In the genomic region with DNA sequence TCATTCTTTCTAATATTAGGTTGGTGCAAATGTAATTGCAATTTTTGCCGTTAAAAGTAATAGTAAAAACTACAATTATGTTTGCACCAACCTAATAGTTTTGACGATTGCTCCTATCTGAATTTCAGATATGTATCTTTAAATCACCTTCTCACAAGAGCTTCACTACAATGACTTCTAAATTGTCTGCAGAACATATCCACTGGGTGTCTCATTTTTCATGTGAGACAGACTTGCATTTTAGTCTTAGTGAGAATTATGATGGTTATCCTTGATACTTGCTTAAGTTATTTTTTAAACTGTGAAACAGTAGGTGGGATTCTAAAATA, we compare ENCODE assay signal across 11 cellular contexts.
DNase-seq lines count a peak whose midpoint lies in the region; ATAC-seq, FAIRE-seq and TF ChIP-seq lines count a peak whose summit lies in the region.
"Had no signal": no experiment of that assay in that cellular context is flagged by ENCODE, and none has a peak within 500 bp of the region (broad histone marks: within the 10 kb centered on the region; RNA-seq: fewer than 3 reads in every experiment).

No MANE protein-coding gene starts in this region.

- TF ChIP-seq POLR2A in A549 (IDR thresholded peaks at IDR 0.05; ENCODE audit: low read length), result no peak

- H3K27ac ChIP-seq in A549, result no peak overlapping the region
- H3K27ac ChIP-seq in tibial artery, result no peak overlapping the region

- H3K4me2 ChIP-seq in A549, result peak overlapping the region; percentile 29; the same call in 2 of the 3 replicates

- H3K4me3 ChIP-seq in A549 (no peak overlapping the region), tibial artery (no peak overlapping the region), MG63 (no peak overlapping the region)
- H3K4me3 ChIP-seq: lung had no signal

- peak overlapping the region; percentile 46 for H3K4me3 Mint-ChIP-seq in activated naive CD8-positive, alpha-beta T cell
- H3K4me3 Mint-ChIP-seq: brain had no signal

- H3K36me3 ChIP-seq in tibial artery, result no peaks in the 10 kb centered on the region
- no peaks in the 10 kb centered on the region for H3K36me3 ChIP-seq in MG63

- H3K4me1 ChIP-seq in A549 (peaks cover 21% of the 10 kb centered on the region), tibial artery (no peaks in the 10 kb centered on the region)

- TF ChIP-seq RAD21 in A549 (conservative IDR thresholded peaks at IDR 0.05 in 1 of 2, IDR thresholded peaks at IDR 0.05 in 1 of 2), result no peak

- CTCF ChIA-PET in A549 (lab: Yijun Ruan, JAX), result no interaction called here

- H3K27me3 Mint-ChIP-seq in activated naive CD8-positive, alpha-beta T cell, result no peaks in the 10 kb centered on the region

- POLR2A ChIA-PET in A549 (lab: Yijun Ruan, JAX), result no interaction called here

- ATAC-seq in A549 (no peak), GM18868 (IDR thresholded peaks at IDR 0.05; ENCODE audit: unreplicated experiment) (peak; percentile 3), HG03066 (IDR thresholded peaks at IDR 0.05; ENCODE audit: low read depth, unreplicated experiment) (peak; percentile 1)

- H3K27me3 ChIP-seq in tibial artery (no peaks in the 10 kb centered on the region), MG63 (no peaks in the 10 kb centered on the region)

- peaks cover 18% of the 10 kb centered on the region for H3K36me3 Mint-ChIP-seq in activated naive CD8-positive, alpha-beta T cell
- H3K36me3 Mint-ChIP-seq: brain, CD14-positive monocyte had no signal

- TF ChIP-seq EP300 in A549 (IDR thresholded peaks at IDR 0.05), result no peak

- H3K27ac Mint-ChIP-seq in activated naive CD8-positive, alpha-beta T cell, result peak overlapping the region; percentile 90
- H3K27ac Mint-ChIP-seq: brain had no signal

- H3K4me1 Mint-ChIP-seq in activated naive CD8-positive, alpha-beta T cell (ENCODE audit: low read depth), result peaks cover 74% of the 10 kb centered on the region

- DNase-seq in A549 (ENCODE audit: low read depth in 1 of 2, low spot score in 1 of 2), result no peak
- DNase-seq in tibial artery, result no peak
- DNase-seq in MG63, result no peak
- no peak for DNase-seq in COLO668 (lab: John Stamatoyannopoulos, UW; ENCODE audit: unreplicated experiment)
- no peak for DNase-seq in NCI-H2227 (lab: John Stamatoyannopoulos, UW; ENCODE audit: unreplicated experiment)

- TF ChIP-seq CTCF in A549 (IDR thresholded peaks at IDR 0.05) (no peak), tibial artery (IDR thresholded peaks at IDR 0.05) (no peak)

- intact Hi-C loops in tibial artery (cut with DNase I; ENCODE audit: low total_unique reads), result no loop called here

- FAIRE-seq in A549 (lab: Jason Lieb, UNC), result no peak

- H3K9me3 ChIP-seq in A549, result no peaks in the 10 kb centered on the region
- H3K9me3 ChIP-seq in tibial artery, result no peaks in the 10 kb centered on the region
- no peaks in the 10 kb centered on the region for H3K9me3 ChIP-seq in MG63

- 80% methylated on average over 2 of the region's 2 CpGs for WGBS in A549 (ENCODE audit: missing lambda C conversion rate)

- no peaks in the 10 kb centered on the region for H3K9me3 Mint-ChIP-seq in activated naive CD8-positive, alpha-beta T cell (ENCODE audit: low read depth)
- H3K9me3 Mint-ChIP-seq: CD14-positive monocyte had no signal

TF ChIP-seq in A549, 52 proteins besides CTCF, POLR2A, EP300 and RAD21:
- TF ChIP-seq JUN (IDR thresholded peaks at IDR 0.05) (no peak), MYC (IDR thresholded peaks at IDR 0.05; ENCODE audit: borderline replicate concordance, low read length) (no peak), BHLHE40 (IDR thresholded peaks at IDR 0.05; ENCODE audit: low read depth, low read length) (no peak), HOXA7 (CRISPR knock-in tag; IDR thresholded peaks at IDR 0.05) (no peak), KDM1A (IDR thresholded peaks at IDR 0.05; ENCODE audit: low read depth) (no peak), RCOR1 (IDR thresholded peaks at IDR 0.05; ENCODE audit: low read depth, low read length) (no peak), NPAS2 (CRISPR knock-in tag; IDR thresholded peaks at IDR 0.05; ENCODE audit: borderline replicate concordance) (no peak), PHF8 (IDR thresholded peaks at IDR 0.05; ENCODE audit: borderline replicate concordance, low read depth) (no peak), POLR2AphosphoS2 (conservative IDR thresholded peaks at IDR 0.05; ENCODE audit: low read length) (no peak), MAFK (IDR thresholded peaks at IDR 0.05; ENCODE audit: partially characterized antibody) (no peak), CHD2 (IDR thresholded peaks at IDR 0.05; ENCODE audit: low read length, partially characterized antibody) (no peak), EHF (CRISPR knock-in tag; IDR thresholded peaks at IDR 0.05) (no peak), RNF2 (IDR thresholded peaks at IDR 0.05; ENCODE audit: borderline replicate concordance, low read depth) (no peak)
- TF ChIP-seq, protein P1, sequence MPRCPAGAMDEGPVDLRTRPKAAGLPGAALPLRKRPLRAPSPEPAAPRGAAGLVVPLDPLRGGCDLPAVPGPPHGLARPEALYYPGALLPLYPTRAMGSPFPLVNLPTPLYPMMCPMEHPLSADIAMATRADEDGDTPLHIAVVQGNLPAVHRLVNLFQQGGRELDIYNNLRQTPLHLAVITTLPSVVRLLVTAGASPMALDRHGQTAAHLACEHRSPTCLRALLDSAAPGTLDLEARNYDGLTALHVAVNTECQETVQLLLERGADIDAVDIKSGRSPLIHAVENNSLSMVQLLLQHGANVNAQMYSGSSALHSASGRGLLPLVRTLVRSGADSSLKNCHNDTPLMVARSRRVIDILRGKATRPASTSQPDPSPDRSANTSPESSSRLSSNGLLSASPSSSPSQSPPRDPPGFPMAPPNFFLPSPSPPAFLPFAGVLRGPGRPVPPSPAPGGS (IDR thresholded peaks at IDR 0.05), result no peak
- TF ChIP-seq, protein P2, sequence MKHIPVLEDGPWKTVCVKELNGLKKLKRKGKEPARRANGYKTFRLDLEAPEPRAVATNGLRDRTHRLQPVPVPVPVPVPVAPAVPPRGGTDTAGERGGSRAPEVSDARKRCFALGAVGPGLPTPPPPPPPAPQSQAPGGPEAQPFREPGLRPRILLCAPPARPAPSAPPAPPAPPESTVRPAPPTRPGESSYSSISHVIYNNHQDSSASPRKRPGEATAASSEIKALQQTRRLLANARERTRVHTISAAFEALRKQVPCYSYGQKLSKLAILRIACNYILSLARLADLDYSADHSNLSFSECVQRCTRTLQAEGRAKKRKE (CRISPR knock-in tag; IDR thresholded peaks at IDR 0.05; ENCODE audit: low read depth), result no peak
- TF ChIP-seq, protein P3, sequence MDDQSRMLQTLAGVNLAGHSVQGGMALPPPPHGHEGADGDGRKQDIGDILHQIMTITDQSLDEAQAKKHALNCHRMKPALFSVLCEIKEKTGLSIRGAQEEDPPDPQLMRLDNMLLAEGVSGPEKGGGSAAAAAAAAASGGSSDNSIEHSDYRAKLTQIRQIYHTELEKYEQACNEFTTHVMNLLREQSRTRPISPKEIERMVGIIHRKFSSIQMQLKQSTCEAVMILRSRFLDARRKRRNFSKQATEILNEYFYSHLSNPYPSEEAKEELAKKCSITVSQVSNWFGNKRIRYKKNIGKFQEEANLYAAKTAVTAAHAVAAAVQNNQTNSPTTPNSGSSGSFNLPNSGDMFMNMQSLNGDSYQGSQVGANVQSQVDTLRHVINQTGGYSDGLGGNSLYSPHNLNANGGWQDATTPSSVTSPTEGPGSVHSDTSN (IDR thresholded peaks at IDR 0.05), result no peak
- TF ChIP-seq, protein P4, sequence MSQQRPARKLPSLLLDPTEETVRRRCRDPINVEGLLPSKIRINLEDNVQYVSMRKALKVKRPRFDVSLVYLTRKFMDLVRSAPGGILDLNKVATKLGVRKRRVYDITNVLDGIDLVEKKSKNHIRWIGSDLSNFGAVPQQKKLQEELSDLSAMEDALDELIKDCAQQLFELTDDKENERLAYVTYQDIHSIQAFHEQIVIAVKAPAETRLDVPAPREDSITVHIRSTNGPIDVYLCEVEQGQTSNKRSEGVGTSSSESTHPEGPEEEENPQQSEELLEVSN (IDR thresholded peaks at IDR 0.05; ENCODE audit: borderline replicate concordance, low read depth), result no peak

Comparison
In these comparisons a context has a peak if more than half of its experiments do, and no peak if none do; other contexts are left out.
1. ATAC-seq: peak in GM18868 (single experiment) and HG03066 (single experiment); none in A549 (0 of 2).